2 cellular contexts compared by ENCODE assay signal in genomic region chr9:21933281-21933680, GRCh38.
TF ChIP-seq lines count a peak whose summit lies in the region.

No MANE protein-coding gene starts in this region.

TF ChIP-seq in GM23338, 12 proteins besides CTCF, POLR2A, EP300 and RAD21:
- TF ChIP-seq ZNF462 (CRISPR knock-in tag; IDR thresholded peaks at IDR 0.05) (peak; percentile 76), ZNF331 (CRISPR knock-in tag; IDR thresholded peaks at IDR 0.05; ENCODE audit: low read depth) (no peak)
TF ChIP-seq in GM23338: peak in this region for 1.

TF ChIP-seq in H1, 55 proteins besides CTCF, POLR2A, EP300 and RAD21:
- TF ChIP-seq CHD1 (IDR thresholded peaks at IDR 0.05; ENCODE audit: low read depth, low read length) (no peak), POU5F1 (IDR thresholded peaks at IDR 0.05; ENCODE audit: low read depth, low read length) (0 out of 2 replicates have a peak, but pooled peaks have one; percentile 48)
